ENCODE assay signal across 20 cellular contexts in genomic region chr10:107899663-107900062, GRCh38.
DNase-seq lines count a peak whose midpoint lies in the region; ATAC-seq, FAIRE-seq and TF ChIP-seq lines count a peak whose summit lies in the region.
"Had no signal": no experiment of that assay in that cellular context is flagged by ENCODE, and none has a peak within 500 bp of the region (broad histone marks: within the 10 kb centered on the region; RNA-seq: fewer than 3 reads in every experiment).

No MANE protein-coding gene starts in this region.

- H3K56ac ChIP-seq in mesendoderm (ENCODE audit: low read length): no peak overlapping the region

- H3K36me3 ChIP-seq in HepG2 (replicated peaks in 1 of 2; ENCODE audit: control insufficient read depth in 1 of 2, insufficient read depth in 2 of 2, low read length in 2 of 2): no peaks in the 10 kb centered on the region
- H3K36me3 ChIP-seq in right lobe of liver: no peaks in the 10 kb centered on the region
- no peaks in the 10 kb centered on the region for H3K36me3 ChIP-seq in mesendoderm (ENCODE audit: control insufficient read depth, insufficient read depth, low read length)
- H3K36me3 ChIP-seq in ovary: no peaks in the 10 kb centered on the region
- H3K36me3 ChIP-seq: BLaER1 had no signal

- no peak for ATAC-seq in HepG2
- no peak for ATAC-seq in right lobe of liver

- H3K27ac ChIP-seq in HepG2 (ENCODE audit: extremely low read length, insufficient read depth, low read length) (no peak overlapping the region), right lobe of liver (no peak overlapping the region), mesendoderm (ENCODE audit: low read depth, low read length) (no peak overlapping the region), ovary (no peak overlapping the region)
- H3K27ac ChIP-seq: BLaER1 had no signal

- H3K27me3 Mint-ChIP-seq in endothelial cell (ENCODE audit: unreplicated experiment): no peaks in the 10 kb centered on the region
- H3K27me3 Mint-ChIP-seq: CD4-positive, alpha-beta memory T cell had no signal

- H3K4me3 Mint-ChIP-seq in endothelial cell (ENCODE audit: unreplicated experiment): no peak overlapping the region
- H3K4me3 Mint-ChIP-seq: CD14-positive monocyte; CD4-positive, alpha-beta memory T cell; GM23338 had no signal

- H3K9me3 Mint-ChIP-seq in endothelial cell (ENCODE audit: unreplicated experiment): no peaks in the 10 kb centered on the region
- H3K9me3 Mint-ChIP-seq: CD14-positive monocyte had no signal

- FAIRE-seq in HepG2 (lab: Jason Lieb, UNC): no peak
- FAIRE-seq: GM12892, GM18507, H54, HTR-8/SVneo had no signal

- H3K36me3 Mint-ChIP-seq in endothelial cell (ENCODE audit: low read depth, unreplicated experiment): no peaks in the 10 kb centered on the region
- H3K36me3 Mint-ChIP-seq: CD14-positive monocyte; CD4-positive, alpha-beta memory T cell had no signal

- H3K9ac ChIP-seq in HepG2 (ENCODE audit: insufficient read depth, low read depth, low read length) (no peak overlapping the region), mesendoderm (ENCODE audit: low read length) (no peak overlapping the region)
- H3K9ac ChIP-seq: BLaER1 had no signal

- H3K4me3 ChIP-seq in HepG2 (replicated peaks in 1 of 3; ENCODE audit: insufficient read depth in 1 of 3, low read depth in 2 of 3, low read length in 3 of 3): no peak overlapping the region
- no peak overlapping the region for H3K4me3 ChIP-seq in right lobe of liver
- no peak overlapping the region for H3K4me3 ChIP-seq in mesendoderm (ENCODE audit: low read length)
- H3K4me3 ChIP-seq in ovary: no peak overlapping the region
- H3K4me3 ChIP-seq: BLaER1, GM23338 had no signal

- no peaks in the 10 kb centered on the region for H4K20me1 ChIP-seq in HepG2 (ENCODE audit: insufficient read depth, low read length)
- H4K20me1 ChIP-seq: BLaER1 had no signal

- no peak for TF ChIP-seq RAD21 in HepG2 (CRISPR knock-in tag; IDR thresholded peaks at IDR 0.05)

- H3K4me1 ChIP-seq in HepG2 (ENCODE audit: insufficient read depth, low read length): no peaks in the 10 kb centered on the region
- no peaks in the 10 kb centered on the region for H3K4me1 ChIP-seq in right lobe of liver
- no peaks in the 10 kb centered on the region for H3K4me1 ChIP-seq in mesendoderm (ENCODE audit: control insufficient read depth, low read depth, low read length)
- H3K4me1 ChIP-seq in ovary (ENCODE audit: insufficient read depth): no peaks in the 10 kb centered on the region
- H3K4me1 ChIP-seq: BLaER1 had no signal

- in situ Hi-C loops in HepG2 (cut with HindIII; ENCODE audit: extremely low pct_ligation_motif_present, low pct_unique_long_range_greater_than_20kb): no loop called here

- no peak overlapping the region for H3K4me2 ChIP-seq in HepG2 (ENCODE audit: low read depth, low read length)
- H3K4me2 ChIP-seq in mesendoderm (ENCODE audit: low read length): no peak overlapping the region
- H3K4me2 ChIP-seq: BLaER1, GM23338 had no signal

- no peak overlapping the region for H2BK5ac ChIP-seq in mesendoderm (ENCODE audit: low read length)

- TF ChIP-seq CTCF in HepG2 (CRISPR knock-in tag; IDR thresholded peaks at IDR 0.05) (no peak), right lobe of liver (IDR thresholded peaks at IDR 0.05) (no peak), endothelial cell (IDR thresholded peaks at IDR 0.05; ENCODE audit: unreplicated experiment) (no peak), ovary (IDR thresholded peaks at IDR 0.05) (no peak)

- H3K27me3 ChIP-seq in HepG2 (ENCODE audit: control insufficient read depth in 1 of 2, insufficient read depth in 2 of 2, low read length in 2 of 2): no peaks in the 10 kb centered on the region
- no peaks in the 10 kb centered on the region for H3K27me3 ChIP-seq in right lobe of liver
- H3K27me3 ChIP-seq in mesendoderm (ENCODE audit: insufficient read depth, low read length, poor library complexity): no peaks in the 10 kb centered on the region
- no peaks in the 10 kb centered on the region for H3K27me3 ChIP-seq in ovary
- H3K27me3 ChIP-seq: BLaER1 had no signal

- H2BK120ac ChIP-seq in mesendoderm (ENCODE audit: low read depth, low read length): no peak overlapping the region

- H3K23ac ChIP-seq in mesendoderm (ENCODE audit: low read length): no peak overlapping the region

- H4K8ac ChIP-seq in mesendoderm (ENCODE audit: low read depth, low read length): no peak overlapping the region

- POLR2A ChIA-PET in HepG2 (lab: Yijun Ruan, JAX): no interaction called here

- 24% methylated on average over 3 of the region's 3 CpGs for WGBS in HepG2 (ENCODE audit: low lambda C conversion rate)
- 56% methylated on average over 3 of the region's 3 CpGs for WGBS in right lobe of liver (ENCODE audit: insufficient coverage, low coverage, low lambda C conversion rate, missing lambda C conversion rate)
- WGBS in mesendoderm (ENCODE audit: extremely low coverage, insufficient coverage, low lambda C conversion rate): no CpG with 5 or more reads among the region's 3 CpGs
- WGBS in ovary, 3 donors: 71 to 78% (median 75%) methylated on average over 3 of the region's 3 CpGs

- intact Hi-C loops in HepG2 (cut with micrococcal nuclease; ENCODE audit: unreplicated experiment) (loop anchor here (5.0 kb wide), 1 partner anchor 1237 kb away; no protein-coding TSS in a partner anchor), right lobe of liver (cut with DNase I) (no loop called here), ovary (cut with DNase I) (no loop called here)

- no peak overlapping the region for H2AK5ac ChIP-seq in mesendoderm (ENCODE audit: low read length)

- no peak overlapping the region for H4K5ac ChIP-seq in mesendoderm (ENCODE audit: low read length)

- no peak overlapping the region for H2AFZ ChIP-seq in HepG2 (ENCODE audit: low read length)

- no peak overlapping the region for H3K4ac ChIP-seq in mesendoderm (ENCODE audit: low read depth, low read length)

- no peak overlapping the region for H3K18ac ChIP-seq in mesendoderm (ENCODE audit: low read length)

- H3K27ac Mint-ChIP-seq in endothelial cell (ENCODE audit: unreplicated experiment): peak overlapping the region; percentile 90
- H3K27ac Mint-ChIP-seq: CD14-positive monocyte; CD4-positive, alpha-beta memory T cell had no signal

- DNase-seq in HepG2 (ENCODE audit: low spot score) (no peak), right lobe of liver (no peak), endothelial cell (ENCODE audit: low spot score) (no peak), mesendoderm (no peak), NCI-H2081 (lab: John Stamatoyannopoulos, UW) (no peak), islet precursor cell (no peak), ovary (no peak)
- DNase-seq: 8988T; CD4-positive, alpha-beta memory T cell; DMS153; DMS79; GDM1; HCEC 1CT had no signal

- no peak for TF ChIP-seq EP300 in HepG2 (IDR thresholded peaks at IDR 0.05; ENCODE audit: low read depth in 2 of 2, low read length in 2 of 2)
- TF ChIP-seq EP300 in HepG2 (CRISPR knock-in tag; IDR thresholded peaks at IDR 0.05; ENCODE audit: borderline replicate concordance): no peak
- no peak for TF ChIP-seq EP300 in ovary (IDR thresholded peaks at IDR 0.05)

- CTCF ChIA-PET in HepG2 (lab: Yijun Ruan, JAX; ENCODE audit: low intra/inter-chr PET ratio, low total read pairs): no interaction called here

- no peaks in the 10 kb centered on the region for H3K79me2 ChIP-seq in HepG2 (ENCODE audit: insufficient read depth, low read length)
- no peaks in the 10 kb centered on the region for H3K79me2 ChIP-seq in mesendoderm (ENCODE audit: control insufficient read depth, insufficient read depth, low read length)

- no TSS peak for BruUV-seq in HepG2 (replicated peaks; lab: Mats Ljungman, UMichigan)

- no peak for TF ChIP-seq POLR2A in HepG2 (IDR thresholded peaks at IDR 0.05; ENCODE audit: insufficient read depth in 1 of 2, low read depth in 2 of 2, low read length in 2 of 2)
- no peak for TF ChIP-seq POLR2A in right lobe of liver (IDR thresholded peaks at IDR 0.05)
- no peak for TF ChIP-seq POLR2A in ovary (IDR thresholded peaks at IDR 0.05)

- H3K79me1 ChIP-seq in mesendoderm (ENCODE audit: low read length): no peaks in the 10 kb centered on the region

- peak overlapping the region; percentile 57 for H2BK15ac ChIP-seq in mesendoderm (replicated peaks; ENCODE audit: low read depth)

- H3K4me1 Mint-ChIP-seq in endothelial cell (ENCODE audit: unreplicated experiment): peaks cover 31% of the 10 kb centered on the region
- H3K4me1 Mint-ChIP-seq: CD14-positive monocyte; CD4-positive, alpha-beta memory T cell had no signal

- H3K9me3 ChIP-seq in HepG2 (ENCODE audit: low read length) (peaks cover 92% of the 10 kb centered on the region), right lobe of liver (no peaks in the 10 kb centered on the region), ovary (no peaks in the 10 kb centered on the region)
- H3K9me3 ChIP-seq: BLaER1 had no signal

TF ChIP-seq in HepG2, 621 proteins besides CTCF, POLR2A, EP300 and RAD21 (continues in another document):
- no peak for TF ChIP-seq POLR2AphosphoS5 (IDR thresholded peaks at IDR 0.05; ENCODE audit: low read depth, low read length)
